ENCODE assay signal across 16 cellular contexts in genomic region chr22:27987557-27987956, GRCh38.
DNase-seq lines count a peak whose midpoint lies in the region; ATAC-seq, FAIRE-seq and TF ChIP-seq lines count a peak whose summit lies in the region.
"Had no signal": no experiment of that assay in that cellular context is flagged by ENCODE, and none has a peak within 500 bp of the region (broad histone marks: within the 10 kb centered on the region; RNA-seq: fewer than 3 reads in every experiment).

No MANE protein-coding gene starts in this region.

- intact Hi-C loops in pancreas (cut with DNase I) (no loop called here), posterior cingulate gyrus (cut with DNase I) (no loop called here)

- H3K27me3 ChIP-seq in pancreas: no peaks in the 10 kb centered on the region

- no peaks in the 10 kb centered on the region for H3K9me3 ChIP-seq in pancreas

- WGBS in pancreas, 2 donors: 81 to 82% methylated on average over 6 of the region's 6 CpGs

- H3K27ac ChIP-seq in pancreas: no peak overlapping the region

- H3K36me3 ChIP-seq in pancreas: peaks cover 0 to 26% (median 0%) of the 10 kb centered on the region in 3 donors

- no peak for TF ChIP-seq CTCF in chondrocyte (IDR thresholded peaks at IDR 0.05)
- no peak for TF ChIP-seq CTCF in osteocyte (IDR thresholded peaks at IDR 0.05)
- no peak for TF ChIP-seq CTCF in pancreas (IDR thresholded peaks at IDR 0.05)

- no peaks in the 10 kb centered on the region for H3K4me1 ChIP-seq in pancreas

- no peak for ATAC-seq in pancreas

- H3K4me3 ChIP-seq in pancreas: no peak overlapping the region

- H3K27ac Mint-ChIP-seq in chondrocyte (ENCODE audit: unreplicated experiment) (peak overlapping the region; percentile 77), osteocyte (ENCODE audit: unreplicated experiment) (peak overlapping the region; percentile 81)

- H3K36me3 Mint-ChIP-seq in chondrocyte (ENCODE audit: low read depth) (peaks cover 24% of the 10 kb centered on the region), osteocyte (ENCODE audit: unreplicated experiment) (peaks cover 35% of the 10 kb centered on the region)

- H3K4me1 Mint-ChIP-seq in chondrocyte (ENCODE audit: low read depth) (peaks cover 25% of the 10 kb centered on the region), osteocyte (ENCODE audit: unreplicated experiment) (peaks cover 41% of the 10 kb centered on the region)

- H3K4me3 Mint-ChIP-seq in chondrocyte (ENCODE audit: unreplicated experiment): no peak overlapping the region
- H3K4me3 Mint-ChIP-seq in osteocyte (ENCODE audit: unreplicated experiment): no peak overlapping the region

- DNase-seq in ELR (ENCODE audit: low read depth) (peak; percentile 65), LHCN-M2 (ENCODE audit: low read depth) (peak; percentile 59), chondrocyte (ENCODE audit: low spot score) (peak; percentile 81), osteocyte (ENCODE audit: extremely low spot score, unreplicated experiment) (peak; percentile 84), NAMALWA (ENCODE audit: low spot score) (no peak), NCI-H1092 (lab: John Stamatoyannopoulos, UW) (no peak), pancreas (no peak), posterior cingulate gyrus (no peak)
- DNase-seq: activated CD4-positive, alpha-beta T cell treated with anti-CD3 and anti-CD28 coated beads, Interleukin-2, amount 50 U/mL, for 1 hour; DMS79 treated with DMSO at 0.1 percent for 48 hours; KG1; NCI-H345; nucleus accumbens; SHP77 treated with DMSO at 0.1 percent for 48 hours had no signal

- FAIRE-seq in pancreas (lab: Jason Lieb, UNC): no peak
- FAIRE-seq: endothelial cell of umbilical vein, islet of Langerhans had no signal

- H3K9me3 Mint-ChIP-seq in chondrocyte (ENCODE audit: low read depth): no peaks in the 10 kb centered on the region
- no peaks in the 10 kb centered on the region for H3K9me3 Mint-ChIP-seq in osteocyte (ENCODE audit: unreplicated experiment)

- H3K27me3 Mint-ChIP-seq in chondrocyte (ENCODE audit: low read depth) (no peaks in the 10 kb centered on the region), osteocyte (ENCODE audit: unreplicated experiment) (no peaks in the 10 kb centered on the region)

Comparison
In these comparisons a context has a peak if more than half of its experiments do, and no peak if none do; other contexts are left out.
1. DNase-seq: peak in ELR (single experiment), LHCN-M2 (single experiment), chondrocyte (single experiment) and osteocyte (single experiment); none in NAMALWA (single experiment), NCI-H1092 (single experiment), pancreas (0 of 6) and posterior cingulate gyrus (0 of 10).